9 cellular contexts compared by ENCODE assay signal in the genomic region with DNA sequence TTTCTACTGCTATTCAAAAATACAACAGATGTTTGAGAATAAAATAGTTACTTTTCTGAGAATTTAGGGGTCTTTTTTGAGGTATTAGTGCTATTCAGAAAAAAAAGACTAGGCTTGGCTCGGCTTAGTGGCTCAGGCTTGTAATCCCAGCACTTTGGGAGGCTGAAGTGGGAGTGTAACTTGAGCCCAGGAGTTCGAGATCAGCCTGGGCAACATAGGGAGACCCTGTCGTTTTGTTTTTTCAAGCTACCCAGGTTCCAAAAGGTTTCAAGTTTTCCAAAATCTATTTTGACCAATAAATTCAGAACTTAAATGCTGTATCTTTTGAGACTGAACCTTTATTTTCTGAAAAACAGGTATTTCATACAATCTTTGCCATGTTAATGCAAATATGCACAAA. TPM values are rescaled to one million over a fixed set of nuclear protein-coding genes. Genes with fewer than 3 reads are reported as not detected.
DNase-seq lines count a peak whose midpoint lies in the region; ATAC-seq, FAIRE-seq and TF ChIP-seq lines count a peak whose summit lies in the region.
"Had no signal": no experiment of that assay in that cellular context is flagged by ENCODE, and none has a peak within 500 bp of the region (broad histone marks: within the 10 kb centered on the region; RNA-seq: fewer than 3 reads in every experiment).

No MANE protein-coding gene starts in this region.

- TF ChIP-seq EP300 in gastroesophageal sphincter (IDR thresholded peaks at IDR 0.05), result no peak

- no peaks in the 10 kb centered on the region for H3K27me3 ChIP-seq in WERI-Rb-1 (ENCODE audit: insufficient read depth, low read depth, severe bottlenecking)
- H3K27me3 ChIP-seq in gastroesophageal sphincter, result no peaks in the 10 kb centered on the region
- no peaks in the 10 kb centered on the region for H3K27me3 ChIP-seq in subcutaneous abdominal adipose tissue (ENCODE audit: control insufficient read depth in 5 of 5, insufficient read depth in 4 of 5, low read length in 5 of 5)

- H3K27ac ChIP-seq in WERI-Rb-1 (peak overlapping the region; percentile 36; the same call in 1 of the 2 replicates), gastroesophageal sphincter (peak overlapping the region in 3 of 4 donors; percentile 8 to 66 (median 22)), subcutaneous abdominal adipose tissue (ENCODE audit: low read depth, low read length) (peak overlapping the region; percentile 28), kidney (ENCODE audit: low read depth in 2 of 2, low read length in 2 of 2) (no peak overlapping the region)

- DNase-seq in activated naive CD4-positive, alpha-beta T cell treated with anti-CD3 and anti-CD28 coated beads, Interleukin-2, amount 10 ng/mL, durations not matched to agents 7 days and 5 days, result no peak
- DNase-seq in activated naive CD4-positive, alpha-beta T cell treated with Interleukin-2 at 50 U/mL for 16 hours, result no peak
- DNase-seq in WERI-Rb-1 (peak; percentile 35), kidney (no peak), HCEC 1CT (no peak)
- DNase-seq: KG1 had no signal

- 51 to 57% methylated on average over 3 of the region's 3 CpGs for WGBS in gastroesophageal sphincter (ENCODE audit: low coverage in 1 of 2), 2 donors

- peaks cover 36% of the 10 kb centered on the region for H3K36me3 ChIP-seq in WERI-Rb-1
- H3K36me3 ChIP-seq in gastroesophageal sphincter, result peaks cover 0 to 32% of the 10 kb centered on the region in 2 donors
- H3K36me3 ChIP-seq in subcutaneous abdominal adipose tissue (ENCODE audit: control insufficient read depth in 5 of 5, insufficient read depth in 5 of 5, low read length in 5 of 5), result peaks cover 13 to 36% (median 18%) of the 10 kb centered on the region in 5 donors
- peaks cover 12 to 13% of the 10 kb centered on the region in 2 donors for H3K36me3 ChIP-seq in kidney (ENCODE audit: control insufficient read depth in 1 of 2, insufficient read depth in 2 of 2, low read length in 2 of 2)

- ATAC-seq in gastroesophageal sphincter (no peak), GM18868 (IDR thresholded peaks at IDR 0.05; ENCODE audit: unreplicated experiment) (no peak)

- CTCF ChIA-PET in activated naive CD4-positive, alpha-beta T cell treated with anti-CD3 and anti-CD28 coated beads, Interleukin-2, amount 10 ng/mL, durations not matched to agents 7 days and 5 days (lab: Charles Lee), result interaction anchor here (0.5 to 1.2 kb wide), 4 partner anchors 24 to 971 kb away, joined by 3 to 5 read pairs (median 3); no protein-coding TSS in a partner anchor

- H3K4me1 ChIP-seq in gastroesophageal sphincter (peaks cover 0 to 35% (median 12%) of the 10 kb centered on the region in 3 donors), subcutaneous abdominal adipose tissue (ENCODE audit: control insufficient read depth in 5 of 5, insufficient read depth in 5 of 5, low read length in 5 of 5) (peaks cover 0 to 39% (median 24%) of the 10 kb centered on the region in 5 donors), kidney (ENCODE audit: control insufficient read depth in 1 of 2, insufficient read depth in 1 of 2, low read depth in 1 of 2, low read length in 2 of 2) (peaks cover 6 to 15% of the 10 kb centered on the region in 2 donors)

- no peak for FAIRE-seq in kidney (lab: Jason Lieb, UNC)

- H3K4me3 ChIP-seq in WERI-Rb-1 (ENCODE audit: low read depth, low read length), result no peak overlapping the region
- no peak overlapping the region for H3K4me3 ChIP-seq in gastroesophageal sphincter
- no peak overlapping the region for H3K4me3 ChIP-seq in subcutaneous abdominal adipose tissue (ENCODE audit: low read depth in 1 of 5, low read length in 5 of 5)
- H3K4me3 ChIP-seq in kidney (ENCODE audit: low read length in 2 of 2), result no peak overlapping the region

- TF ChIP-seq CTCF in WERI-Rb-1 (IDR thresholded peaks at IDR 0.05; ENCODE audit: low read depth, low read length), result no peak
- TF ChIP-seq CTCF in gastroesophageal sphincter (IDR thresholded peaks at IDR 0.05), result no peak
- TF ChIP-seq CTCF in kidney (IDR thresholded peaks at IDR 0.05; ENCODE audit: borderline replicate concordance, extremely low read depth, insufficient read depth), result no peak

- intact Hi-C loops in kidney (cut with DNase I), result no loop called here

- TF ChIP-seq POLR2A in gastroesophageal sphincter (IDR thresholded peaks at IDR 0.05), result no peak

- peaks cover 55% of the 10 kb centered on the region for H3K36me3 Mint-ChIP-seq in activated naive CD4-positive, alpha-beta T cell treated with anti-CD3 and anti-CD28 coated beads, Interleukin-2, amount 10 ng/mL, durations not matched to agents 7 days and 5 days

- H3K4me1 Mint-ChIP-seq in activated naive CD4-positive, alpha-beta T cell treated with anti-CD3 and anti-CD28 coated beads, Interleukin-2, amount 10 ng/mL, durations not matched to agents 7 days and 5 days, result peaks cover 50% of the 10 kb centered on the region

- H3K27me3 Mint-ChIP-seq in activated naive CD4-positive, alpha-beta T cell treated with anti-CD3 and anti-CD28 coated beads, Interleukin-2, amount 10 ng/mL, durations not matched to agents 7 days and 5 days, result peaks cover 8% of the 10 kb centered on the region

- H3K9me3 ChIP-seq in WERI-Rb-1 (ENCODE audit: severe bottlenecking) (no peaks in the 10 kb centered on the region), gastroesophageal sphincter (no peaks in the 10 kb centered on the region), subcutaneous abdominal adipose tissue (ENCODE audit: control insufficient read depth in 5 of 5, low read length in 5 of 5) (no peaks in the 10 kb centered on the region), kidney (ENCODE audit: control insufficient read depth in 1 of 2, low read length in 2 of 2) (no peaks in the 10 kb centered on the region)

- no peaks in the 10 kb centered on the region for H3K9me3 Mint-ChIP-seq in activated naive CD4-positive, alpha-beta T cell treated with anti-CD3 and anti-CD28 coated beads, Interleukin-2, amount 10 ng/mL, durations not matched to agents 7 days and 5 days

- H3K9ac ChIP-seq in subcutaneous abdominal adipose tissue (ENCODE audit: low read length in 5 of 5) (peak overlapping the region in 2 of 5 donors; percentile 38 to 43), kidney (ENCODE audit: low read length in 2 of 2) (peak overlapping the region in 1 of 2 donors; percentile 16)

- no peak overlapping the region for H3K4me3 Mint-ChIP-seq in activated naive CD4-positive, alpha-beta T cell treated with anti-CD3 and anti-CD28 coated beads, Interleukin-2, amount 10 ng/mL, durations not matched to agents 7 days and 5 days

- peak overlapping the region; percentile 88 for H3K27ac Mint-ChIP-seq in activated naive CD4-positive, alpha-beta T cell treated with anti-CD3 and anti-CD28 coated beads, Interleukin-2, amount 10 ng/mL, durations not matched to agents 7 days and 5 days

RNA-seq across cellular contexts. Expression of a gene that starts 3.2 kb away (rescaled TPM):
- total RNA-seq in gastroesophageal sphincter (100 to 1,000 TPM in 3 of 4 donors, 10 to 100 TPM in 1; 70.2 to 157 (median 112) TPM), kidney (107 TPM)
- 99.5 TPM for polyA plus RNA-seq in kidney (ENCODE audit: insufficient read depth, low read depth, low replicate concordance)

RNA-seq across cellular contexts. Expression of a gene that starts 14.4 kb away (rescaled TPM):
- 1,000 to 10,000 TPM in 3 of 4 donors, 100 to 1,000 TPM in 1; 785 to 3,002 (median 2,111) TPM for total RNA-seq in gastroesophageal sphincter
- total RNA-seq in kidney, result 918 TPM
- polyA plus RNA-seq in kidney (ENCODE audit: insufficient read depth, low read depth, low replicate concordance), result 1,519 TPM

Comparison
In these comparisons a context has a peak if more than half of its experiments do, and no peak if none do; other contexts are left out.
1. H3K27ac ChIP-seq: peak in WERI-Rb-1 (single experiment), gastroesophageal sphincter (3 of 4) and subcutaneous abdominal adipose tissue (single experiment); none in kidney (0 of 2).